In genomic region chr7:44572771-44573170, GRCh38 we compare ENCODE assay signal across 9 cellular contexts. TPM values are rescaled to one million over a fixed set of nuclear protein-coding genes. Genes with fewer than 3 reads are reported as not detected.
DNase-seq lines count a peak whose midpoint lies in the region; ATAC-seq and TF ChIP-seq lines count a peak whose summit lies in the region.
"Had no signal": no experiment of that assay in that cellular context is flagged by ENCODE, and none has a peak within 500 bp of the region (broad histone marks: within the 10 kb centered on the region; RNA-seq: fewer than 3 reads in every experiment).

No MANE protein-coding gene starts in this region.

- no peaks in the 10 kb centered on the region for H3K9me3 ChIP-seq in A673 (ENCODE audit: low read depth, low read length, poor library complexity, severe bottlenecking)

- H3K4me3 Mint-ChIP-seq in IgD-negative memory B cell (peak overlapping the region; percentile 90 to 99 (median 98)), naive B cell (peak overlapping the region; percentile 93 to 98 (median 98))

- H3K27ac ChIP-seq in A673 (ENCODE audit: low read depth, low read length, poor library complexity, severe bottlenecking), result peak overlapping the region; percentile 93

- no peak for ATAC-seq in naive B cell (ENCODE audit: low read depth in 2 of 2)

- POLR2A ChIA-PET in A673 (lab: Charles Lee; ENCODE audit: low non-redundant PET), result interaction anchor here (0.6 kb wide), 1 partner anchor 22 kb away, joined by 3 read pairs; no protein-coding TSS in a partner anchor

- DNase-seq in A673 (ENCODE audit: low spot score) (no peak), choroid plexus epithelial cell (ENCODE audit: low read depth) (no peak), naive B cell (no peak), retina (no peak), NCI-H82 treated with DMSO at 0.1 percent for 48 hours (lab: John Stamatoyannopoulos, UW; ENCODE audit: unreplicated experiment) (no peak), NCI-H2081 treated with DMSO at 0.1 percent for 48 hours (lab: John Stamatoyannopoulos, UW) (no peak)
- no peak for DNase-seq in activated CD8-positive, alpha-beta memory T cell treated with anti-CD3 and anti-CD28 coated beads, Interleukin-2, amount 50 U/mL, for 48 hours
- DNase-seq: NCI-H146 had no signal

- peaks cover 57% of the 10 kb centered on the region for H3K36me3 ChIP-seq in A673 (ENCODE audit: insufficient read depth, low read length, poor library complexity, severe bottlenecking)

- H3K27me3 ChIP-seq in A673 (replicated peaks; ENCODE audit: insufficient read depth, low read depth, low read length, poor library complexity), result no peaks in the 10 kb centered on the region

- no peaks in the 10 kb centered on the region for H3K9me3 Mint-ChIP-seq in IgD-negative memory B cell
- no peaks in the 10 kb centered on the region for H3K9me3 Mint-ChIP-seq in naive B cell

- CTCF ChIA-PET in A673 (lab: Charles Lee), result no interaction called here

- no peak for TF ChIP-seq CTCF in A673 (conservative IDR thresholded peaks at IDR 0.05; ENCODE audit: low read depth, low read length)
- no peak for TF ChIP-seq CTCF in choroid plexus epithelial cell (conservative IDR thresholded peaks at IDR 0.05; ENCODE audit: low read depth, low read length)

- H3K4me1 ChIP-seq in A673 (ENCODE audit: insufficient read depth, low read length, poor library complexity, severe bottlenecking), result peaks cover 9% of the 10 kb centered on the region

- peak overlapping the region; percentile 94 for H3K4me3 ChIP-seq in A673 (ENCODE audit: low read depth, low read length, poor library complexity, severe bottlenecking)
- peak overlapping the region; percentile 97 for H3K4me3 ChIP-seq in choroid plexus epithelial cell (ENCODE audit: low read depth, low read length)

- intact Hi-C loops in A673 (cut with micrococcal nuclease; ENCODE audit: unreplicated experiment), result no loop called here

- H3K36me3 Mint-ChIP-seq in IgD-negative memory B cell, result peaks cover 1% of the 10 kb centered on the region
- H3K36me3 Mint-ChIP-seq in naive B cell, result peaks cover 6 to 11% of the 10 kb centered on the region in 2 donors

- peaks cover 10 to 24% (median 18%) of the 10 kb centered on the region in 3 donors for H3K4me1 Mint-ChIP-seq in IgD-negative memory B cell
- H3K4me1 Mint-ChIP-seq in naive B cell, result peaks cover 45 to 48% (median 46%) of the 10 kb centered on the region in 3 donors

- H3K27ac Mint-ChIP-seq in IgD-negative memory B cell (peak overlapping the region; percentile 96 to 99 (median 96)), naive B cell (peak overlapping the region in 2 of 6 donors; percentile 96 to 98)

- no TSS peak for BruUV-seq in A673 (replicated peaks; lab: Mats Ljungman, UMichigan)

- H3K27me3 Mint-ChIP-seq in IgD-negative memory B cell (no peaks in the 10 kb centered on the region), naive B cell (no peaks in the 10 kb centered on the region)

RNA-seq across cellular contexts. Expression of gene DDX56, which starts 0.9 kb away (rescaled TPM):
- 119 and 147 TPM in 2 replicates for total RNA-seq in A673 (2021)
- polyA plus RNA-seq in IgD-negative memory B cell (52.0 TPM), naive B cell (ENCODE audit: low read depth in 6 of 6) (10 to 100 TPM; 26.9 to 50.8 (median 34.4) TPM)

RNA-seq across cellular contexts. Expression of gene TMED4, which starts 9.3 kb away (rescaled TPM):
- 77.6 and 79.5 TPM in 2 replicates for total RNA-seq in A673 (2021)
- 59.9 TPM for polyA plus RNA-seq in IgD-negative memory B cell
- polyA plus RNA-seq in naive B cell (ENCODE audit: low read depth in 6 of 6), result 10 to 100 TPM; 54.8 to 82.0 (median 67.3) TPM

RNA-seq across cellular contexts. Expression of gene NPC1L1, which starts 31.6 kb away (rescaled TPM):
- total RNA-seq in A673 (2021), result not detected in 2 replicates
- not detected for polyA plus RNA-seq in IgD-negative memory B cell
- not detected for polyA plus RNA-seq in naive B cell (ENCODE audit: low read depth in 6 of 6)

RNA-seq across cellular contexts. Expression of gene OGDH, which starts 33.7 kb away (rescaled TPM):
- total RNA-seq in A673 (2021), result 111 and 113 TPM in 2 replicates
- polyA plus RNA-seq in IgD-negative memory B cell (26.6 TPM), naive B cell (ENCODE audit: low read depth in 6 of 6) (10 to 100 TPM in 5 of 6 donors, 1 to 10 TPM in 1; 9.5 to 21.6 (median 20.1) TPM)
